In genomic region chr4:82201805-82202636, GRCh38 we compare ENCODE assay signal across 8 cellular contexts.
DNase-seq lines count a peak whose midpoint lies in the region; ATAC-seq and TF ChIP-seq lines count a peak whose summit lies in the region.

No MANE protein-coding gene starts in this region.

- H3K4me3 ChIP-seq in DND-41 (ENCODE audit: low read depth in 1 of 2, low read length in 2 of 2) (no peak overlapping the region), fibroblast of villous mesenchyme (ENCODE audit: low read depth, low read length) (no peak overlapping the region)

- H3K9me3 Mint-ChIP-seq in HFFc6: no peaks in the 10 kb centered on the region
- no peaks in the 10 kb centered on the region for H3K9me3 Mint-ChIP-seq in activated CD8-positive, alpha-beta T cell treated with anti-CD3 and anti-CD28 coated beads for 36 hours

- no peak overlapping the region for H3K4me2 ChIP-seq in DND-41 (ENCODE audit: insufficient read depth, low read length)

- peak; percentile 85 for TF ChIP-seq CTCF in DND-41 (IDR thresholded peaks at IDR 0.05; ENCODE audit: borderline replicate concordance, extremely low read depth, low read length, poor library complexity, severe bottlenecking)
- TF ChIP-seq CTCF in HFFc6 (IDR thresholded peaks at IDR 0.05): peak; percentile 77
- TF ChIP-seq CTCF in activated CD8-positive, alpha-beta T cell treated with anti-CD3 and anti-CD28 coated beads for 36 hours (IDR thresholded peaks at IDR 0.05): peak; percentile 77
- peak; percentile 74 for TF ChIP-seq CTCF in fibroblast of villous mesenchyme (IDR thresholded peaks at IDR 0.05; ENCODE audit: insufficient read depth, low read depth, low read length)
- no peak for TF ChIP-seq CTCF in omental fat pad (IDR thresholded peaks at IDR 0.05)

- no peak overlapping the region for H3K4me3 Mint-ChIP-seq in HFFc6
- no peak overlapping the region for H3K4me3 Mint-ChIP-seq in activated CD8-positive, alpha-beta T cell treated with anti-CD3 and anti-CD28 coated beads for 36 hours

- H3K36me3 Mint-ChIP-seq in HFFc6 (ENCODE audit: low read depth): no peaks in the 10 kb centered on the region
- no peaks in the 10 kb centered on the region for H3K36me3 Mint-ChIP-seq in activated CD8-positive, alpha-beta T cell treated with anti-CD3 and anti-CD28 coated beads for 36 hours (ENCODE audit: low read depth)

- no peaks in the 10 kb centered on the region for H3K27me3 ChIP-seq in DND-41 (ENCODE audit: insufficient read depth, low read length, poor library complexity)

- no peaks in the 10 kb centered on the region for H3K4me1 ChIP-seq in DND-41 (ENCODE audit: insufficient read depth, low read length)

- POLR2A ChIA-PET in activated CD8-positive, alpha-beta T cell treated with anti-CD3 and anti-CD28 coated beads for 36 hours (lab: Charles Lee): no interaction called here

- H3K9me3 ChIP-seq in DND-41 (ENCODE audit: insufficient read depth, low read length, severe bottlenecking): no peaks in the 10 kb centered on the region

- ATAC-seq in DND-41 (ENCODE audit: insufficient read depth, low read depth): peak; percentile 82
- ATAC-seq in activated CD8-positive, alpha-beta T cell treated with anti-CD3 and anti-CD28 coated beads for 36 hours: peak; percentile 55
- no peak for ATAC-seq in omental fat pad (ENCODE audit: low FRiP score)

- H4K20me1 ChIP-seq in DND-41 (ENCODE audit: insufficient read depth, low read length): no peaks in the 10 kb centered on the region

- H3K27me3 Mint-ChIP-seq in HFFc6 (ENCODE audit: insufficient read depth): no peaks in the 10 kb centered on the region
- H3K27me3 Mint-ChIP-seq in activated CD8-positive, alpha-beta T cell treated with anti-CD3 and anti-CD28 coated beads for 36 hours: peaks cover 2% of the 10 kb centered on the region

- H3K79me2 ChIP-seq in DND-41 (ENCODE audit: insufficient read depth, low read length): no peaks in the 10 kb centered on the region

- H3K9ac ChIP-seq in DND-41 (ENCODE audit: low read depth, low read length): no peak overlapping the region

- H3K27ac ChIP-seq in DND-41 (ENCODE audit: low read length): no peak overlapping the region

- no peak overlapping the region for H2AFZ ChIP-seq in DND-41 (ENCODE audit: low read depth, low read length)

- no peaks in the 10 kb centered on the region for H3K4me1 Mint-ChIP-seq in HFFc6 (ENCODE audit: low read depth)
- no peaks in the 10 kb centered on the region for H3K4me1 Mint-ChIP-seq in activated CD8-positive, alpha-beta T cell treated with anti-CD3 and anti-CD28 coated beads for 36 hours (ENCODE audit: low read depth)

- CTCF ChIA-PET in activated CD8-positive, alpha-beta T cell treated with anti-CD3 and anti-CD28 coated beads for 36 hours (lab: Charles Lee): interaction anchor here (0.6 to 1.8 kb wide), 20 partner anchors 9 to 797 kb away, joined by 3 to 13 read pairs (median 3); no protein-coding TSS in a partner anchor

- intact Hi-C loops in activated CD8-positive, alpha-beta T cell treated with anti-CD3 and anti-CD28 coated beads for 36 hours (cut with micrococcal nuclease): loop anchor here (5.0 kb wide), 1 partner anchor 795 kb away; no protein-coding TSS in a partner anchor

- H3K36me3 ChIP-seq in DND-41 (ENCODE audit: insufficient read depth, low read length): no peaks in the 10 kb centered on the region

- peak; percentile 62 for DNase-seq in DND-41
- DNase-seq in HFFc6: peak; percentile 7
- DNase-seq in NCI-H510A (lab: John Stamatoyannopoulos, UW): peak; percentile 34
- DNase-seq in activated CD8-positive, alpha-beta T cell treated with anti-CD3 and anti-CD28 coated beads for 36 hours: peak; percentile 82
- DNase-seq in fibroblast of villous mesenchyme (ENCODE audit: low read depth): peak; percentile 48
- DNase-seq in renal cortical epithelial cell (ENCODE audit: low read depth): peak; percentile 37
- DNase-seq in GOT3 (lab: John Stamatoyannopoulos, UW): no peak
- DNase-seq in omental fat pad (ENCODE audit: low spot score): no peak

- no peak overlapping the region for H3K27ac Mint-ChIP-seq in HFFc6
- no peak overlapping the region for H3K27ac Mint-ChIP-seq in activated CD8-positive, alpha-beta T cell treated with anti-CD3 and anti-CD28 coated beads for 36 hours

Comparison
In these comparisons a context has a peak if more than half of its experiments do, and no peak if none do; other contexts are left out.
1. DNase-seq: peak in DND-41 (single experiment), HFFc6 (single experiment), NCI-H510A (single experiment), activated CD8-positive, alpha-beta T cell treated with anti-CD3 and anti-CD28 coated beads for 36 hours (single experiment), fibroblast of villous mesenchyme (single experiment) and renal cortical epithelial cell (single experiment); none in GOT3 (single experiment) and omental fat pad (single experiment).
2. CTCF ChIP-seq: peak in DND-41 (single experiment), HFFc6 (single experiment), activated CD8-positive, alpha-beta T cell treated with anti-CD3 and anti-CD28 coated beads for 36 hours (single experiment) and fibroblast of villous mesenchyme (single experiment); none in omental fat pad (0 of 3).